In genomic region chr18:32289480-32290075, GRCh38 we compare ENCODE assay signal across 8 cellular contexts.
A peak's percentile ranks its signal among the peaks of the same experiment; 100 is the strongest.
DNase-seq lines count a peak whose midpoint lies in the region; ATAC-seq and TF ChIP-seq lines count a peak whose summit lies in the region.

No MANE protein-coding gene starts in this region.

- H3K79me2 ChIP-seq in hepatocyte = no peaks in the 10 kb centered on the region

- WGBS in hepatocyte (ENCODE audit: low lambda C conversion rate, missing lambda C conversion rate) = 21% methylated on average over 1 of the region's 1 CpG

- peak; percentile 84 for ATAC-seq in GM19324 (IDR thresholded peaks at IDR 0.05; ENCODE audit: low FRiP score, unreplicated experiment)
- peak; percentile 79 for ATAC-seq in HG03571 (IDR thresholded peaks at IDR 0.05; ENCODE audit: unreplicated experiment)

- H3K4me1 ChIP-seq in adipocyte (ENCODE audit: control insufficient read depth, insufficient read depth, low read length) (no peaks in the 10 kb centered on the region), hepatocyte (ENCODE audit: insufficient read depth) (no peaks in the 10 kb centered on the region)

- no peak overlapping the region for H3K4me2 ChIP-seq in hepatocyte

- no peak overlapping the region for H2AFZ ChIP-seq in hepatocyte

- no peak overlapping the region for H3K9ac ChIP-seq in adipocyte (ENCODE audit: low read length)

- DNase-seq in COR-L47 (lab: John Stamatoyannopoulos, UW) = peak; percentile 85
- peak; percentile 66 to 78 for DNase-seq in NCI-H524 (lab: John Stamatoyannopoulos, UW)
- DNase-seq in adipocyte (ENCODE audit: low read depth) = peak; percentile 87
- DNase-seq in hepatocyte (ENCODE audit: low spot score) = peak; percentile 80
- peak in 2 of 3 experiments; percentile 3 to 11 for DNase-seq in stimulated activated CD4-positive, alpha-beta T cell treated with anti-CD3 and anti-CD28 coated beads, TNF-alpha, amount 100 ng/mL, for 24 hours (ENCODE audit: low read depth in 3 of 3)
- no peak for DNase-seq in GM19240 (ENCODE audit: insufficient read length, low spot score)

- no peaks in the 10 kb centered on the region for H4K20me1 ChIP-seq in hepatocyte (ENCODE audit: insufficient read depth, poor library complexity, severe bottlenecking)

- no peaks in the 10 kb centered on the region for H3K27me3 ChIP-seq in adipocyte (replicated peaks; ENCODE audit: control insufficient read depth, insufficient read depth, low read length)
- no peaks in the 10 kb centered on the region for H3K27me3 ChIP-seq in hepatocyte

- H3K9me2 ChIP-seq in hepatocyte (replicated peaks; ENCODE audit: insufficient read depth) = no peaks in the 10 kb centered on the region

- H3K36me3 ChIP-seq in adipocyte (ENCODE audit: control insufficient read depth, insufficient read depth, low read length, severe bottlenecking) (peaks cover 16% of the 10 kb centered on the region), hepatocyte (replicated peaks; ENCODE audit: insufficient read depth, low read depth) (no peaks in the 10 kb centered on the region)

- H3K9me3 ChIP-seq in adipocyte (ENCODE audit: control insufficient read depth, low read length) = no peaks in the 10 kb centered on the region
- H3K9me3 ChIP-seq in hepatocyte (ENCODE audit: low read depth) = no peaks in the 10 kb centered on the region

- H3K27ac ChIP-seq in hepatocyte = no peak overlapping the region

- TF ChIP-seq CTCF in hepatocyte (IDR thresholded peaks at IDR 0.05; ENCODE audit: poor library complexity) = peak; percentile 69

- no peak overlapping the region for H3K4me3 ChIP-seq in adipocyte (ENCODE audit: low read length)
- H3K4me3 ChIP-seq in hepatocyte = no peak overlapping the region
